Comparison of ENCODE assay signal across 1 cellular context in genomic region chr14:81302613-81303012, GRCh38.
TF ChIP-seq lines count a peak whose summit lies in the region.

No MANE protein-coding gene starts in this region.

TF ChIP-seq in GM23338, 12 proteins besides CTCF, POLR2A, EP300 and RAD21:
- no peak for TF ChIP-seq ZNF462 (CRISPR knock-in tag; IDR thresholded peaks at IDR 0.05)
- no peak for TF ChIP-seq REST (IDR thresholded peaks at IDR 0.05; ENCODE audit: unreplicated experiment)
- no peak for TF ChIP-seq ZNF114 (CRISPR knock-in tag; IDR thresholded peaks at IDR 0.05)
- TF ChIP-seq STAT1 (IDR thresholded peaks at IDR 0.05; ENCODE audit: unreplicated experiment) = no peak
- TF ChIP-seq ZNF331 (CRISPR knock-in tag; IDR thresholded peaks at IDR 0.05; ENCODE audit: low read depth) = no peak
- no peak for TF ChIP-seq NANOG (IDR thresholded peaks at IDR 0.05; ENCODE audit: borderline replicate concordance)
- no peak for TF ChIP-seq EZH2 (IDR thresholded peaks at IDR 0.05; ENCODE audit: low read depth, unreplicated experiment)
- no peak for TF ChIP-seq JUNB (IDR thresholded peaks at IDR 0.05; ENCODE audit: unreplicated experiment)
- TF ChIP-seq EZH2phosphoT487 (IDR thresholded peaks at IDR 0.05; ENCODE audit: unreplicated experiment) = no peak
- TF ChIP-seq POLR2AphosphoS5 (IDR thresholded peaks at IDR 0.05; ENCODE audit: low read depth) = no peak
- no peak for TF ChIP-seq ETS1 (IDR thresholded peaks at IDR 0.05)
- TF ChIP-seq CREB1 (CRISPR knock-in tag; IDR thresholded peaks at IDR 0.05; ENCODE audit: low read depth) = no peak
